ENCODE assay signal across 18 cellular contexts in genomic region chr2:149346272-149346671, GRCh38. TPM values are rescaled to one million over a fixed set of nuclear protein-coding genes. Genes with fewer than 3 reads are reported as not detected.
DNase-seq lines count a peak whose midpoint lies in the region; ATAC-seq and TF ChIP-seq lines count a peak whose summit lies in the region.
"Had no signal": no experiment of that assay in that cellular context is flagged by ENCODE, and none has a peak within 500 bp of the region (broad histone marks: within the 10 kb centered on the region; RNA-seq: fewer than 3 reads in every experiment).

No MANE protein-coding gene starts in this region.

- intact Hi-C loops in colonic mucosa (cut with DNase I) = no loop called here

- no peak overlapping the region for H3K23ac ChIP-seq in trophoblast cell (ENCODE audit: low read length)

- no peak overlapping the region for H4K12ac ChIP-seq in trophoblast cell (ENCODE audit: low read depth, low read length)

- POLR2A ChIA-PET in HEK293 (lab: Yijun Ruan, JAX) = no interaction called here

- H3K27me3 ChIP-seq in HAP-1 (ENCODE audit: low read depth) (no peaks in the 10 kb centered on the region), colonic mucosa (no peaks in the 10 kb centered on the region), trophoblast cell (ENCODE audit: insufficient read depth, low read length) (no peaks in the 10 kb centered on the region)
- H3K27me3 ChIP-seq: BE2C had no signal

- CTCF ChIA-PET in HEK293 (lab: Yijun Ruan, JAX) = no interaction called here

- H3K9me3 ChIP-seq in HAP-1 = no peaks in the 10 kb centered on the region
- no peaks in the 10 kb centered on the region for H3K9me3 ChIP-seq in HEK293 (ENCODE audit: control insufficient read depth, insufficient read depth, low read depth, low read length)
- H3K9me3 ChIP-seq in colonic mucosa = no peaks in the 10 kb centered on the region
- no peaks in the 10 kb centered on the region for H3K9me3 ChIP-seq in trophoblast cell (ENCODE audit: insufficient read depth, low read depth, low read length)
- H3K9me3 ChIP-seq: A549, BE2C had no signal

- H2AK5ac ChIP-seq in trophoblast cell (ENCODE audit: low read length) = no peak overlapping the region

- no peak overlapping the region for H3K9ac ChIP-seq in colonic mucosa (ENCODE audit: low read depth in 2 of 2, low read length in 2 of 2)
- H3K9ac ChIP-seq in trophoblast cell (ENCODE audit: low read length) = no peak overlapping the region

- no peak overlapping the region for H2AFZ ChIP-seq in trophoblast cell (ENCODE audit: insufficient read depth, low read length, poor library complexity)
- H2AFZ ChIP-seq: GM23338 had no signal

- peak overlapping the region; percentile 27 for H3K4ac ChIP-seq in trophoblast cell (ENCODE audit: low read depth, low read length)

- no peak overlapping the region for H2BK5ac ChIP-seq in trophoblast cell (ENCODE audit: low read depth, low read length, poor library complexity)

- in situ Hi-C loops in HAP-1 (cut with MboI; ENCODE audit: low sequenced_read_pairs) = no loop called here

- no peak for ATAC-seq in HG03175 (IDR thresholded peaks at IDR 0.05; ENCODE audit: unreplicated experiment)
- ATAC-seq: A549; CD8-positive, alpha-beta T cell; GM23338; HepG2 had no signal

- H3K4me1 ChIP-seq in HAP-1 = no peaks in the 10 kb centered on the region
- peaks cover 6% of the 10 kb centered on the region; the same call in 1 of the 2 replicates for H3K4me1 ChIP-seq in HEK293 (ENCODE audit: control insufficient read depth, insufficient read depth, low read length)
- no peaks in the 10 kb centered on the region for H3K4me1 ChIP-seq in colonic mucosa
- peaks cover 8 to 18% of the 10 kb centered on the region in 2 experiments for H3K4me1 ChIP-seq in trophoblast cell (ENCODE audit: control insufficient read depth in 1 of 2, insufficient read depth in 2 of 2, low read length in 2 of 2)
- H3K4me1 ChIP-seq: A549, BE2C had no signal

- H3K36me3 ChIP-seq in HAP-1 (replicated peaks) (no peaks in the 10 kb centered on the region), HEK293 (ENCODE audit: control insufficient read depth in 2 of 2, insufficient read depth in 1 of 2, low read length in 2 of 2) (no peaks in the 10 kb centered on the region), colonic mucosa (no peaks in the 10 kb centered on the region), trophoblast cell (ENCODE audit: control insufficient read depth in 1 of 2, insufficient read depth in 2 of 2, low read length in 2 of 2) (peaks cover 2% of the 10 kb centered on the region in 2 experiments)
- H3K36me3 ChIP-seq: BE2C had no signal

- H3K27ac ChIP-seq in HEK293 (ENCODE audit: extremely low read depth, low read depth, low read length) (peak overlapping the region; percentile 12), colonic mucosa (no peak overlapping the region), trophoblast cell (ENCODE audit: low read depth, low read length) (no peak overlapping the region)
- H3K27ac ChIP-seq: A549, C4-2B had no signal

- no peak overlapping the region for H2BK120ac ChIP-seq in trophoblast cell (ENCODE audit: insufficient read depth, low read length, poor library complexity)

- no peak overlapping the region for H3K18ac ChIP-seq in trophoblast cell (ENCODE audit: low read length)

- no peak overlapping the region for H2BK12ac ChIP-seq in trophoblast cell (ENCODE audit: low read length)

- DNase-seq in HAP-1 (ENCODE audit: low spot score in 2 of 2) (peak; percentile 13 to 45), colonic mucosa (peak; percentile 25), trophoblast cell (no peak), erythroblast (lab: John Stamatoyannopoulos, UW) (no peak)
- DNase-seq: BE2C; CD8-positive, alpha-beta T cell; COR-L47; DMS153; DMS79 treated with DMSO at 0.1 percent for 48 hours; EL; H7; HFFc6 had no signal

- no peak overlapping the region for H3K14ac ChIP-seq in trophoblast cell (ENCODE audit: low read length)

- TF ChIP-seq CTCF in HEK293 (tag by site-specific recombination; IDR thresholded peaks at IDR 0.05) (no peak), colonic mucosa (IDR thresholded peaks at IDR 0.05) (no peak)

- WGBS in trophoblast cell (ENCODE audit: extremely low coverage, insufficient coverage, insufficient read length) = no CpG with 5 or more reads among the region's 2 CpGs

- H3K79me2 ChIP-seq in trophoblast cell (ENCODE audit: control insufficient read depth, insufficient read depth, low read length, poor library complexity) = peaks cover 9% of the 10 kb centered on the region

- H3K79me1 ChIP-seq in trophoblast cell (ENCODE audit: low read length) = peaks cover 10% of the 10 kb centered on the region

- H4K8ac ChIP-seq in trophoblast cell (ENCODE audit: low read depth, low read length) = no peak overlapping the region

- H3K4me2 ChIP-seq in trophoblast cell (ENCODE audit: low read length) = no peak overlapping the region
- H3K4me2 ChIP-seq: A549, GM23338 had no signal

- TF ChIP-seq POLR2A in erythroblast (IDR thresholded peaks at IDR 0.05; ENCODE audit: low read length) = no peak

- H3K4me3 ChIP-seq in HAP-1 = no peak overlapping the region
- no peak overlapping the region for H3K4me3 ChIP-seq in HEK293 (ENCODE audit: low read depth, low read length)
- H3K4me3 ChIP-seq in colonic mucosa = no peak overlapping the region
- H3K4me3 ChIP-seq in trophoblast cell (ENCODE audit: low read depth, low read length) = no peak overlapping the region
- H3K4me3 ChIP-seq: A549, GM23338 had no signal

- H4K91ac ChIP-seq in trophoblast cell (ENCODE audit: low read depth, low read length) = no peak overlapping the region

TF ChIP-seq in HEK293, 187 proteins besides CTCF, POLR2A, EP300 and RAD21 (continues in another document):
- TF ChIP-seq ZNF184 (tag by site-specific recombination; IDR thresholded peaks at IDR 0.05) (no peak), PATZ1 (tag by site-specific recombination; IDR thresholded peaks at IDR 0.05) (no peak), ZNF449 (tag by site-specific recombination; IDR thresholded peaks at IDR 0.05) (no peak), ZNF433 (tag by site-specific recombination; IDR thresholded peaks at IDR 0.05; ENCODE audit: low read depth) (no peak), ZNF341 (tag by site-specific recombination; IDR thresholded peaks at IDR 0.05; ENCODE audit: low read depth) (no peak), FEZF1 (tag by site-specific recombination; IDR thresholded peaks at IDR 0.05) (peak; percentile 95), ZNF18 (tag by site-specific recombination; IDR thresholded peaks at IDR 0.05) (peak; percentile 60; the same call in 1 of the 2 replicates), OSR2 (tag by site-specific recombination; IDR thresholded peaks at IDR 0.05) (peak; percentile 39; the same call in 1 of the 2 replicates), ZNF529 (tag by site-specific recombination; IDR thresholded peaks at IDR 0.05; ENCODE audit: insufficient replicate concordance) (no peak)

RNA-seq across cellular contexts. Expression of gene LYPD6, which starts 15.9 kb away (rescaled TPM):
- 1 to 10 TPM; 5.2 to 8.4 TPM for total RNA-seq in colonic mucosa
- 24.8 and 26.6 TPM in 2 replicates for polyA plus RNA-seq in trophoblast cell (2013)
- total RNA-seq: CD8-positive, alpha-beta T cell had no signal

Comparison
In these comparisons a context has a peak if more than half of its experiments do, and no peak if none do; other contexts are left out.
1. DNase-seq: peak in HAP-1 (2 of 2) and colonic mucosa (single experiment); none in trophoblast cell (0 of 2) and erythroblast (0 of 2).